8 cellular contexts compared by ENCODE assay signal in the genomic region with DNA sequence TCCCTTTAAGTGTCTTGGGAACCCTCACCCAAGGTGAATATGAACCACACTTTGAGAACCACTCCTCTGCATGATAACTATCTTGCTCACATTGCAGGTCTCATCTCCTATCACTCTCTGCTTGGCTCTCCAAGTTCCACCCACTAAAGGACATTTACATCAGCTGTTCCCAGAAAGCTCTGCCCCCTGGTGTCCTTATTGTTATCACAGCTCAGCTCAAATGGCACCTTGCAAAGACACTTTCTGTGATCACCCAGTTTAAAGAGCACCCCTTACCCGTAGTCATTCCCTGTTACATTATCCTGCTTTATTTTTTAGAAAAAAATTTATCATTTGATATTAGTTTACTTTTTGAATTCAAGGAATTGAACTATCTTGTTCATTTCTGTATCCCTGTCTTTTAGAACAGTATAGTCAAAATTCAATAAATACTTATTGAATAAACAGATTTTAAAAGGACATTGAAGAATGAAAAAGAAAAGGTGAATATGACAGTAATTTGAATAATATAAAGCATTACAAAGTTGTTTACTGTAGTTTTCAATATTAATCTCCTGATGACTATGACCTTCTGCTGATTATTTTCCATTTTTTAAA. TPM values are rescaled to one million over a fixed set of nuclear protein-coding genes. Genes with fewer than 3 reads are reported as not detected.
DNase-seq lines count a peak whose midpoint lies in the region; ATAC-seq and TF ChIP-seq lines count a peak whose summit lies in the region.

No MANE protein-coding gene starts in this region.

- H3K4me3 Mint-ChIP-seq in activated naive CD8-positive, alpha-beta T cell treated with anti-CD3 and anti-CD28 coated beads, Interleukin-2, amount 10 ng/mL, durations not matched to agents 7 days and 5 days: no peak overlapping the region

- peak; percentile 40 for DNase-seq in RPMI8226
- peak; percentile 30 for DNase-seq in activated naive CD8-positive, alpha-beta T cell treated with anti-CD3 and anti-CD28 coated beads, Interleukin-2, amount 10 ng/mL, durations not matched to agents 7 days and 5 days
- DNase-seq in hepatic stellate cell (ENCODE audit: low spot score): peak; percentile 25
- peak; percentile 22 for DNase-seq in stimulated activated CD4-positive, alpha-beta T cell treated with anti-CD3 and anti-CD28 coated beads, Interleukin-2, amount 100 ng/mL, for 4 hours (ENCODE audit: low read depth)

- TF ChIP-seq CTCF in 22Rv1 (IDR thresholded peaks at IDR 0.05) (peak; percentile 77), GM12875 (IDR thresholded peaks at IDR 0.05; ENCODE audit: borderline replicate concordance, insufficient read depth, low read depth, low read length) (peak; percentile 59)

- peak; percentile 66 for ATAC-seq in HG03066 (IDR thresholded peaks at IDR 0.05; ENCODE audit: low read depth, unreplicated experiment)
- peak; percentile 60 for ATAC-seq in activated naive CD8-positive, alpha-beta T cell treated with anti-CD3 and anti-CD28 coated beads, Interleukin-2, amount 10 ng/mL, durations not matched to agents 7 days and 5 days (ENCODE audit: low read depth)
- ATAC-seq in HG03442 (IDR thresholded peaks at IDR 0.05; ENCODE audit: unreplicated experiment): no peak

- H3K36me3 Mint-ChIP-seq in activated naive CD8-positive, alpha-beta T cell treated with anti-CD3 and anti-CD28 coated beads, Interleukin-2, amount 10 ng/mL, durations not matched to agents 7 days and 5 days: no peaks in the 10 kb centered on the region

- peaks cover 11% of the 10 kb centered on the region for H3K4me1 Mint-ChIP-seq in activated naive CD8-positive, alpha-beta T cell treated with anti-CD3 and anti-CD28 coated beads, Interleukin-2, amount 10 ng/mL, durations not matched to agents 7 days and 5 days

- no peaks in the 10 kb centered on the region for H3K9me3 Mint-ChIP-seq in activated naive CD8-positive, alpha-beta T cell treated with anti-CD3 and anti-CD28 coated beads, Interleukin-2, amount 10 ng/mL, durations not matched to agents 7 days and 5 days

- no peak overlapping the region for H3K27ac ChIP-seq in 22Rv1

- H3K4me3 ChIP-seq in GM12875 (ENCODE audit: low read depth, low read length): no peak overlapping the region

- POLR2A ChIA-PET in activated naive CD8-positive, alpha-beta T cell treated with anti-CD3 and anti-CD28 coated beads, Interleukin-2, amount 10 ng/mL, durations not matched to agents 7 days and 5 days (lab: Charles Lee): no interaction called here

- H3K27me3 Mint-ChIP-seq in activated naive CD8-positive, alpha-beta T cell treated with anti-CD3 and anti-CD28 coated beads, Interleukin-2, amount 10 ng/mL, durations not matched to agents 7 days and 5 days: peaks cover 9% of the 10 kb centered on the region

- no peak overlapping the region for H3K27ac Mint-ChIP-seq in activated naive CD8-positive, alpha-beta T cell treated with anti-CD3 and anti-CD28 coated beads, Interleukin-2, amount 10 ng/mL, durations not matched to agents 7 days and 5 days

RNA-seq across cellular contexts. Expression of gene GUCY2C, which starts 20.5 kb away (rescaled TPM):
- not detected for total RNA-seq in activated naive CD8-positive, alpha-beta T cell treated with anti-CD3 and anti-CD28 coated beads, Interleukin-2, amount 10 ng/mL, durations not matched to agents 7 days and 5 days
